In the genomic region with DNA sequence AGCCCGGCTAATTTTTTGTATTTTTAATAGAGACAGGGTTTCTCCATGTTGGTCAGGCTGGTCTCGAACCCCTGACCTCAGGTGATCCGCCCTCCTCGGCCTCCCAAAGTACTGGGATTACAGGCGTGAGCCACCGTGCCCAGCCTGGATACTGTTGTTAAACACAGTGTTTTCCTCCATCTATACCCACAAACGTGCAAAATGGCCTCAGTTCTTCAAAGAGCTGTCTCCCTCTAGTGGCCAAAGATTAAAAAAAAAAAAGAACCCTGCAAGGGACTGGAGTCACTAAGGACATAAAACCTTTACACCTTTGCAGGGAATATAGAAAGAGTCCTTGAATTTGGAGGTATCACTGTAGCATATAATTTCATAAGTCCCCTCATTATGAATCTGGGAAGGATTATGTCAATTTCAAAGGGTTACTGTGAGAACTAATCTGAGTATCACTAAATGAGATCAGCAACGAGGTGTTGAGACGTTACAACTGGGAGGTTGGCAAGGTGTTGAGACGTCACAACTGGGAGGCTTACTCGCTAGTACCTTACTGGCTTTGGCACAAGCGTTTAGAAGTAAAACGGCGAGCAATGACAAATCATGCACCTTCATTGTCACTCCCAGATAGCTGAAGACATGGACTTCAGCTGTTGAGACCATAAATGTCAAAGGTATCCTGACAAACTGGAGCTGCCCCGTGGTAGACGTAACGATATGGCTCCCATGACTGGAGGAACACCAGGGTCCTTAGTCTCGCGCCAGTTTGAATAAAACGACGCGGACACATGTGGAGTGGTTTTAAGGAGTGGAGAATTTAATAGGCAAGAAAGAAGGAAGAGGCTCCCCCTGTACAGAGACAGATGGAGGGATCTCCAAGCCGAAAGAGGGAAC, we compare ENCODE assay signal across 8 cellular contexts. TPM values are rescaled to one million over a fixed set of nuclear protein-coding genes. Genes with fewer than 3 reads are reported as not detected.
A peak's percentile ranks its signal among the peaks of the same experiment; 100 is the strongest.
DNase-seq lines count a peak whose midpoint lies in the region; ATAC-seq and TF ChIP-seq lines count a peak whose summit lies in the region.

No MANE protein-coding gene starts in this region.

- H3K9me3 Mint-ChIP-seq in neural progenitor cell, result peaks cover 4% of the 10 kb centered on the region

- TF ChIP-seq POLR2A in esophagus squamous epithelium (IDR thresholded peaks at IDR 0.05), result no peak
- no peak for TF ChIP-seq POLR2A in sigmoid colon (IDR thresholded peaks at IDR 0.05)

- no peak for TF ChIP-seq EP300 in sigmoid colon (IDR thresholded peaks at IDR 0.05)

- intact Hi-C loops in esophagus squamous epithelium (cut with DNase I), result loop anchor here (5.0 kb wide), 1 partner anchor 409 kb away; no protein-coding TSS in a partner anchor
- intact Hi-C loops in posterior vena cava (cut with DNase I), result no loop called here
- intact Hi-C loops in sigmoid colon (cut with DNase I), result no loop called here

- H3K79me2 ChIP-seq in GM23248 (ENCODE audit: insufficient read depth), result no peaks in the 10 kb centered on the region
- H3K79me2 ChIP-seq in neural progenitor cell (ENCODE audit: low read depth), result no peaks in the 10 kb centered on the region

- H3K9me3 ChIP-seq in GM23248 (ENCODE audit: low read depth), result no peaks in the 10 kb centered on the region
- no peaks in the 10 kb centered on the region for H3K9me3 ChIP-seq in T-helper 17 cell (ENCODE audit: control insufficient read depth, low read length, poor library complexity, severe bottlenecking)
- H3K9me3 ChIP-seq in esophagus squamous epithelium, result no peaks in the 10 kb centered on the region
- H3K9me3 ChIP-seq in neural progenitor cell (ENCODE audit: low read depth), result no peaks in the 10 kb centered on the region
- no peaks in the 10 kb centered on the region for H3K9me3 ChIP-seq in sigmoid colon

- H3K4me1 Mint-ChIP-seq in T-helper 17 cell (peaks cover 9% of the 10 kb centered on the region), neural progenitor cell (peaks cover 9% of the 10 kb centered on the region)

- no peak overlapping the region for H3K27ac Mint-ChIP-seq in T-helper 17 cell
- no peak overlapping the region for H3K27ac Mint-ChIP-seq in neural progenitor cell

- H3K27me3 Mint-ChIP-seq in T-helper 17 cell (peaks cover 27% of the 10 kb centered on the region), neural progenitor cell (ENCODE audit: insufficient read depth, low read depth) (peaks cover 3% of the 10 kb centered on the region)

- H3K27ac ChIP-seq in GM23248 (no peak overlapping the region), esophagus squamous epithelium (no peak overlapping the region), neural progenitor cell (no peak overlapping the region), sigmoid colon (no peak overlapping the region)

- ATAC-seq in T-helper 17 cell, result peak; percentile 85

- WGBS in GM23248 (ENCODE audit: low coverage in 1 of 2, low lambda C conversion rate in 2 of 2, missing lambda C conversion rate in 2 of 2), 2 experiments, result 41 to 44% methylated on average over 23 of the region's 23 CpGs
- 64 to 67% methylated on average over 22 to 23 of the region's 23 CpGs for WGBS in esophagus squamous epithelium, 2 donors
- WGBS in sigmoid colon, 2 donors, result 64 to 73% methylated on average over 23 of the region's 23 CpGs

- peak; percentile 48 to 59 (median 54) for TF ChIP-seq CTCF in esophagus squamous epithelium (IDR thresholded peaks at IDR 0.05)
- TF ChIP-seq CTCF in neural progenitor cell (IDR thresholded peaks at IDR 0.05), result peak; percentile 69
- TF ChIP-seq CTCF in sigmoid colon (IDR thresholded peaks at IDR 0.05), result peak in 2 of 4 experiments; percentile 32 to 48

- H3K4me1 ChIP-seq in GM23248 (ENCODE audit: insufficient read depth), result no peaks in the 10 kb centered on the region
- no peaks in the 10 kb centered on the region for H3K4me1 ChIP-seq in esophagus squamous epithelium
- peaks cover 5% of the 10 kb centered on the region for H3K4me1 ChIP-seq in neural progenitor cell
- no peaks in the 10 kb centered on the region for H3K4me1 ChIP-seq in sigmoid colon

- H4K20me1 ChIP-seq in GM23248 (ENCODE audit: insufficient read depth) (no peaks in the 10 kb centered on the region), neural progenitor cell (ENCODE audit: low read depth) (no peaks in the 10 kb centered on the region)

- no peak overlapping the region for H3K4me3 ChIP-seq in GM23248
- no peak overlapping the region for H3K4me3 ChIP-seq in esophagus squamous epithelium
- no peak overlapping the region for H3K4me3 ChIP-seq in neural progenitor cell
- H3K4me3 ChIP-seq in sigmoid colon, result no peak overlapping the region

- DNase-seq in ELF-1 (ENCODE audit: low read depth, low spot score) (peak; percentile 73), GM23248 (peak; percentile 81), NCI-H1694 (lab: John Stamatoyannopoulos, UW) (peak; percentile 31), T-helper 17 cell (no peak), esophagus squamous epithelium (lab: John Stamatoyannopoulos, UW) (no peak), neural progenitor cell (ENCODE audit: low spot score) (peak; percentile 64), posterior vena cava (ENCODE audit: low spot score) (no peak), sigmoid colon (no peak)

- H3K9me2 ChIP-seq in GM23248 (ENCODE audit: insufficient read depth), result no peaks in the 10 kb centered on the region

- H3K9ac ChIP-seq in GM23248, result no peak overlapping the region
- H3K9ac ChIP-seq in neural progenitor cell, result no peak overlapping the region

- H3K36me3 Mint-ChIP-seq in T-helper 17 cell (ENCODE audit: low read depth) (peaks cover 7% of the 10 kb centered on the region), neural progenitor cell (no peaks in the 10 kb centered on the region)

- H3K36me3 ChIP-seq in GM23248 (ENCODE audit: low read depth) (no peaks in the 10 kb centered on the region), esophagus squamous epithelium (no peaks in the 10 kb centered on the region), neural progenitor cell (no peaks in the 10 kb centered on the region), sigmoid colon (no peaks in the 10 kb centered on the region)

- H3K27me3 ChIP-seq in GM23248 (replicated peaks; ENCODE audit: insufficient read depth), result no peaks in the 10 kb centered on the region; the same call in 1 of the 2 replicates
- H3K27me3 ChIP-seq in esophagus squamous epithelium, result no peaks in the 10 kb centered on the region
- H3K27me3 ChIP-seq in neural progenitor cell, result no peaks in the 10 kb centered on the region
- no peaks in the 10 kb centered on the region for H3K27me3 ChIP-seq in sigmoid colon

- H2AFZ ChIP-seq in GM23248 (peak overlapping the region; percentile 64; the same call in 1 of the 2 replicates), neural progenitor cell (replicated peaks) (no peak overlapping the region)

- no peak overlapping the region for H3K4me3 Mint-ChIP-seq in T-helper 17 cell
- H3K4me3 Mint-ChIP-seq in neural progenitor cell, result no peak overlapping the region

- H3K4me2 ChIP-seq in GM23248 (ENCODE audit: unreplicated experiment), result no peak overlapping the region
- H3K4me2 ChIP-seq in neural progenitor cell, result no peak overlapping the region

- in situ Hi-C loops in GM23248 (cut with MboI), result no loop called here

- H3F3A ChIP-seq in GM23248 (ENCODE audit: insufficient read depth) (no peaks in the 10 kb centered on the region), neural progenitor cell (ENCODE audit: low read depth) (no peaks in the 10 kb centered on the region)

RNA-seq across cellular contexts. Expression of gene ENPP6, which starts 33.4 kb away (rescaled TPM):
- not detected in 2 replicates for total RNA-seq in GM23248 (2014; rRNA removed; shearing (Covaris generic))
- polyA plus RNA-seq in GM23248 (2016; fragmentation: Nextera tagmentation; extraction: Ambion mirVana), result not detected in 2 replicates
- not detected for total RNA-seq in T-helper 17 cell
- under 1 TPM in 1 of 4 donors, not detected in 3; 0.57 TPM for total RNA-seq in esophagus squamous epithelium
- total RNA-seq in neural progenitor cell (ENCODE audit: low replicate concordance), result not detected in 2 replicates
- under 1 TPM; 0.19 to 0.83 TPM for total RNA-seq in posterior vena cava
- under 1 TPM; 0.27 to 0.66 (median 0.32) TPM for total RNA-seq in sigmoid colon
- under 1 TPM; under 0.01 to 0.46 (median 0.31) TPM for polyA plus RNA-seq in sigmoid colon

Comparison
In these comparisons a context has a peak if more than half of its experiments do, and no peak if none do; other contexts are left out.
1. DNase-seq: peak in ELF-1 (single experiment), GM23248 (single experiment), NCI-H1694 (single experiment) and neural progenitor cell (single experiment); none in T-helper 17 cell (0 of 3), esophagus squamous epithelium (single experiment), posterior vena cava (single experiment) and sigmoid colon (single experiment).